8 cellular contexts compared by ENCODE assay signal in the genomic region with DNA sequence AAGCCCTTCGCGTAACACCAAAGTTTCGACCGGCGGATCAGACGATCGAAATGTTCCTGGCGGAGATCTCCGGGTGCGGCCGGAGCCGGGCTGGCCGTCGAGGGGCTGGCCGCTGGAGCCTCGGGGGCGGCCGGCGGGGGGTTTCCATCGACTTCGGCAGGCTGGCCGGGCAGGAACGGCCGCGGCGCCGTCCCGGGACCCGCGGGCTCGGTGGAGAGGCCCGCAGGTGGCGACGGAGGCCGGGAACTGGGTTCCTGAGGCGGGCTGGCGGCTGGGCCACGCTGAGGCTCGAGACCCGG. TPM values are rescaled to one million over a fixed set of nuclear protein-coding genes. Genes with fewer than 3 reads are reported as not detected.
DNase-seq lines count a peak whose midpoint lies in the region; ATAC-seq and TF ChIP-seq lines count a peak whose summit lies in the region.

No MANE protein-coding gene starts in this region.

- H3K4me3 ChIP-seq in GM12864 (ENCODE audit: low read depth, low read length) (peak overlapping the region; percentile 77), esophagus (ENCODE audit: low read depth in 1 of 2, low read length in 2 of 2) (peak overlapping the region; percentile 55 to 59), trophoblast cell (ENCODE audit: low read depth, low read length) (no peak overlapping the region)
- H3K4me3 ChIP-seq in Jurkat, Clone E6-1 (ENCODE audit: low read length) = peak overlapping the region; percentile 68; the same call in 1 of the 2 replicates

- H3K4me1 ChIP-seq in esophagus (ENCODE audit: control insufficient read depth in 2 of 2, insufficient read depth in 2 of 2, low read length in 1 of 2) (peaks cover 0 to 6% of the 10 kb centered on the region in 2 donors), trophoblast cell (ENCODE audit: control insufficient read depth in 1 of 2, insufficient read depth in 2 of 2, low read length in 2 of 2) (peaks cover 12 to 13% of the 10 kb centered on the region in 2 experiments)

- H3K27me3 ChIP-seq in esophagus (ENCODE audit: control insufficient read depth in 1 of 2, insufficient read depth in 2 of 2, low read length in 2 of 2) (peaks cover 0 to 4% of the 10 kb centered on the region in 2 donors), trophoblast cell (ENCODE audit: insufficient read depth, low read length) (peaks cover 64% of the 10 kb centered on the region)

- H2AK5ac ChIP-seq in trophoblast cell (ENCODE audit: low read length) = no peak overlapping the region

- no peak overlapping the region for H3K18ac ChIP-seq in trophoblast cell (ENCODE audit: low read length)

- DNase-seq in GM12864 (ENCODE audit: low read depth) (no peak), trophoblast cell (peak; percentile 12 to 65), pons (ENCODE audit: low spot score) (no peak), putamen (ENCODE audit: low spot score) (no peak), mesenteric fat pad (ENCODE audit: low spot score) (no peak)
- DNase-seq in Jurkat, Clone E6-1 (ENCODE audit: low read depth, low spot score) = no peak

- no peak for ATAC-seq in GM21447 (IDR thresholded peaks at IDR 0.05; ENCODE audit: unreplicated experiment)

- H2BK120ac ChIP-seq in trophoblast cell (ENCODE audit: insufficient read depth, low read length, poor library complexity) = no peak overlapping the region

- no peak overlapping the region for H3K14ac ChIP-seq in trophoblast cell (ENCODE audit: low read length)

- no peak for TF ChIP-seq CTCF in GM12864 (IDR thresholded peaks at IDR 0.05; ENCODE audit: low read depth, low read length, missing control alignments)

- H4K91ac ChIP-seq in trophoblast cell (ENCODE audit: low read depth, low read length) = no peak overlapping the region

- no peak overlapping the region for H3K4ac ChIP-seq in trophoblast cell (ENCODE audit: low read depth, low read length)

- H2AFZ ChIP-seq in trophoblast cell (ENCODE audit: insufficient read depth, low read length, poor library complexity) = peak overlapping the region; percentile 17

- no peak overlapping the region for H4K12ac ChIP-seq in trophoblast cell (ENCODE audit: low read depth, low read length)

- H4K8ac ChIP-seq in trophoblast cell (ENCODE audit: low read depth, low read length) = no peak overlapping the region

- H2BK5ac ChIP-seq in trophoblast cell (ENCODE audit: low read depth, low read length, poor library complexity) = no peak overlapping the region

- peak overlapping the region; percentile 88 for H3K4me2 ChIP-seq in trophoblast cell (ENCODE audit: low read length)

- no peaks in the 10 kb centered on the region for H3K79me2 ChIP-seq in trophoblast cell (ENCODE audit: control insufficient read depth, insufficient read depth, low read length, poor library complexity)

- WGBS in esophagus, 2 donors = 0 to 1% methylated on average over 26 to 40 of the region's 40 CpGs
- no CpG with 5 or more reads among the region's 40 CpGs for WGBS in trophoblast cell (ENCODE audit: extremely low coverage, insufficient coverage, insufficient read length)

- no peak overlapping the region for H3K23ac ChIP-seq in trophoblast cell (ENCODE audit: low read length)

- H3K36me3 ChIP-seq in esophagus (ENCODE audit: control insufficient read depth in 2 of 2, insufficient read depth in 2 of 2, low read length in 1 of 2) (no peaks in the 10 kb centered on the region), trophoblast cell (ENCODE audit: control insufficient read depth in 1 of 2, insufficient read depth in 2 of 2, low read length in 2 of 2) (no peaks in the 10 kb centered on the region)

- H3K9me3 ChIP-seq in esophagus (ENCODE audit: control insufficient read depth in 2 of 2, insufficient read depth in 1 of 2, low read depth in 1 of 2, low read length in 1 of 2) (no peaks in the 10 kb centered on the region), trophoblast cell (ENCODE audit: insufficient read depth, low read depth, low read length) (no peaks in the 10 kb centered on the region)

- no peak overlapping the region for H3K9ac ChIP-seq in trophoblast cell (ENCODE audit: low read length)

- no peak overlapping the region for H2BK12ac ChIP-seq in trophoblast cell (ENCODE audit: low read length)

- no peak overlapping the region for H3K27ac ChIP-seq in esophagus (ENCODE audit: low read depth in 2 of 2, low read length in 1 of 2)
- H3K27ac ChIP-seq in trophoblast cell (ENCODE audit: low read depth, low read length) = no peak overlapping the region

- no peaks in the 10 kb centered on the region for H3K79me1 ChIP-seq in trophoblast cell (ENCODE audit: low read length)

RNA-seq across cellular contexts. Expression of a gene that starts 1.1 kb away (rescaled TPM):
- 22.9 TPM for polyA plus RNA-seq in Jurkat, Clone E6-1 (2012; ENCODE audit: insufficient read depth, insufficient read length)
- 1 to 10 TPM; 1.1 to 1.9 TPM for polyA plus RNA-seq in esophagus
- polyA plus RNA-seq in trophoblast cell (2013) = 1.8 TPM in 2 replicates
- total RNA-seq in mesenteric fat pad = 2.5 TPM

RNA-seq across cellular contexts. Expression of a gene that starts 31.4 kb away (rescaled TPM):
- polyA plus RNA-seq in Jurkat, Clone E6-1 (2012; ENCODE audit: insufficient read depth, insufficient read length) = 79.5 TPM
- polyA plus RNA-seq in esophagus = 10 to 100 TPM; 20.9 to 66.1 TPM
- polyA plus RNA-seq in trophoblast cell (2013) = 15.3 and 16.2 TPM in 2 replicates
- total RNA-seq in mesenteric fat pad = 77.0 TPM

RNA-seq across cellular contexts. Expression of a gene that starts 56.5 kb away (rescaled TPM):
- polyA plus RNA-seq in Jurkat, Clone E6-1 (2012; ENCODE audit: insufficient read depth, insufficient read length) = 93.8 TPM
- polyA plus RNA-seq in esophagus = 10 to 100 TPM; 14.5 to 28.5 TPM
- polyA plus RNA-seq in trophoblast cell (2013) = 7.1 and 7.8 TPM in 2 replicates
- 44.6 TPM for total RNA-seq in mesenteric fat pad

Comparison
In these comparisons a context has a peak if more than half of its experiments do, and no peak if none do; other contexts are left out.
1. DNase-seq: peak in trophoblast cell (2 of 2); none in GM12864 (single experiment), Jurkat, Clone E6-1 (single experiment), pons (single experiment), putamen (single experiment) and mesenteric fat pad (single experiment).